14 cellular contexts compared by ENCODE assay signal in genomic region chr12:63949902-63950301, GRCh38.
A peak's percentile ranks its signal among the peaks of the same experiment; 100 is the strongest.
DNase-seq lines count a peak whose midpoint lies in the region; FAIRE-seq and TF ChIP-seq lines count a peak whose summit lies in the region.
"Had no signal": no experiment of that assay in that cellular context is flagged by ENCODE, and none has a peak within 500 bp of the region (broad histone marks: within the 10 kb centered on the region; RNA-seq: fewer than 3 reads in every experiment).

No MANE protein-coding gene starts in this region.

- H3K4me1 Mint-ChIP-seq in endothelial cell (ENCODE audit: unreplicated experiment) = peaks cover 61% of the 10 kb centered on the region
- H3K4me1 Mint-ChIP-seq: activated CD4-positive, alpha-beta T cell treated with anti-CD3 and anti-CD28 coated beads for 36 hours; activated naive CD8-positive, alpha-beta T cell treated with anti-CD3 and anti-CD28 coated beads for 36 hours had no signal

- peaks cover 11% of the 10 kb centered on the region for H3K36me3 Mint-ChIP-seq in endothelial cell (ENCODE audit: low read depth, unreplicated experiment)
- H3K36me3 Mint-ChIP-seq: activated naive CD8-positive, alpha-beta T cell treated with anti-CD3 and anti-CD28 coated beads for 36 hours had no signal

- H3K9me3 ChIP-seq in small intestine (ENCODE audit: control insufficient read depth, low read depth) (no peaks in the 10 kb centered on the region), ascending aorta (no peaks in the 10 kb centered on the region)
- H3K9me3 ChIP-seq: gastroesophageal sphincter had no signal

- DNase-seq in HuH-7.5 (ENCODE audit: low spot score) = peak; percentile 7
- no peak for DNase-seq in endothelial cell (ENCODE audit: low spot score)
- DNase-seq in iris pigment epithelial cell (ENCODE audit: low read depth) = peak; percentile 40
- peak; percentile 68 for DNase-seq in small intestine
- DNase-seq in activated CD4-positive, alpha-beta T cell treated with anti-CD3 and anti-CD28 coated beads for 1 hour = no peak
- DNase-seq in ascending aorta (ENCODE audit: low spot score in 2 of 2) = no peak
- no peak for DNase-seq in SKM-1 (lab: John Stamatoyannopoulos, UW; ENCODE audit: unreplicated experiment)
- DNase-seq in occipital lobe (lab: John Stamatoyannopoulos, UW) = no peak
- DNase-seq: activated CD4-positive, alpha-beta T cell treated with anti-CD3 and anti-CD28 coated beads for 36 hours; activated naive CD8-positive, alpha-beta T cell treated with anti-CD3 and anti-CD28 coated beads for 36 hours; HCEC 1CT; NCI-H2081 treated with DMSO at 0.1 percent for 48 hours; NCI-H526 treated with DMSO at 0.1 percent for 48 hours had no signal

- no peaks in the 10 kb centered on the region for H3K9me3 Mint-ChIP-seq in endothelial cell (ENCODE audit: unreplicated experiment)
- H3K9me3 Mint-ChIP-seq: activated naive CD8-positive, alpha-beta T cell treated with anti-CD3 and anti-CD28 coated beads for 36 hours had no signal

- H3K4me3 ChIP-seq in small intestine (ENCODE audit: low read depth in 1 of 2, low read length in 2 of 2) (no peak overlapping the region), ascending aorta (no peak overlapping the region)
- H3K4me3 ChIP-seq: gastroesophageal sphincter had no signal

- WGBS in small intestine, 3 donors = 6 to 35% (median 27%) methylated on average over 2 of the region's 2 CpGs

- H3K27me3 Mint-ChIP-seq in endothelial cell (ENCODE audit: unreplicated experiment) = peaks cover 2% of the 10 kb centered on the region

- no peak for FAIRE-seq in small intestine (lab: Jason Lieb, UNC)

- H3K4me1 ChIP-seq in small intestine (ENCODE audit: control insufficient read depth in 2 of 2, insufficient read depth in 1 of 2, low read depth in 1 of 2, low read length in 1 of 2) (peaks cover 0 to 8% of the 10 kb centered on the region in 2 donors), ascending aorta (peaks cover 0 to under 1% of the 10 kb centered on the region in 2 donors)

- intact Hi-C loops in ascending aorta (cut with DNase I) = no loop called here

- H3K27ac Mint-ChIP-seq in endothelial cell (ENCODE audit: unreplicated experiment) = peak overlapping the region; percentile 42
- H3K27ac Mint-ChIP-seq: activated CD4-positive, alpha-beta T cell treated with anti-CD3 and anti-CD28 coated beads for 36 hours; activated naive CD8-positive, alpha-beta T cell treated with anti-CD3 and anti-CD28 coated beads for 36 hours had no signal

- TF ChIP-seq CTCF in endothelial cell (IDR thresholded peaks at IDR 0.05; ENCODE audit: unreplicated experiment) = no peak
- no peak for TF ChIP-seq CTCF in ascending aorta (IDR thresholded peaks at IDR 0.05)

- H3K27me3 ChIP-seq in small intestine (ENCODE audit: control insufficient read depth in 2 of 2, insufficient read depth in 2 of 2, low read length in 2 of 2) = no peaks in the 10 kb centered on the region
- H3K27me3 ChIP-seq in ascending aorta = no peaks in the 10 kb centered on the region
- H3K27me3 ChIP-seq: gastroesophageal sphincter had no signal

- H3K4me3 Mint-ChIP-seq in endothelial cell (ENCODE audit: unreplicated experiment) = peak overlapping the region; percentile 37
- H3K4me3 Mint-ChIP-seq: activated CD4-positive, alpha-beta T cell treated with anti-CD3 and anti-CD28 coated beads for 36 hours; activated naive CD8-positive, alpha-beta T cell treated with anti-CD3 and anti-CD28 coated beads for 36 hours had no signal

- H3K27ac ChIP-seq in small intestine (ENCODE audit: low read depth in 1 of 2, low read length in 1 of 2) (peak overlapping the region in 1 of 2 donors; percentile 41), ascending aorta (no peak overlapping the region)

- H3K36me3 ChIP-seq in small intestine (ENCODE audit: control insufficient read depth in 2 of 2, insufficient read depth in 2 of 2, low read length in 2 of 2) (no peaks in the 10 kb centered on the region), ascending aorta (no peaks in the 10 kb centered on the region)
- H3K36me3 ChIP-seq: gastroesophageal sphincter had no signal

Comparison
In these comparisons a context has a peak if more than half of its experiments do, and no peak if none do; other contexts are left out.
1. DNase-seq: peak in HuH-7.5 (single experiment), iris pigment epithelial cell (single experiment) and small intestine (single experiment); none in endothelial cell (single experiment), activated CD4-positive, alpha-beta T cell treated with anti-CD3 and anti-CD28 coated beads for 1 hour (single experiment), ascending aorta (0 of 2), SKM-1 (single experiment) and occipital lobe (single experiment).